7 cellular contexts compared by ENCODE assay signal in genomic region chr15:43776718-43777292, GRCh38. TPM values are rescaled to one million over a fixed set of nuclear protein-coding genes. Genes with fewer than 3 reads are reported as not detected.
DNase-seq lines count a peak whose midpoint lies in the region; ATAC-seq lines count a peak whose summit lies in the region.

Gene ELL3 (minus strand): TSS chr15:43776966. CDS start chr15:43776901, 65 bp downstream.

- DNase-seq in NCI-H2171 (lab: John Stamatoyannopoulos, UW) (peak; percentile 72), cerebellum (ENCODE audit: low spot score) (peak; percentile 73), left lobe of liver (ENCODE audit: low spot score) (peak; percentile 86)
- DNase-seq in stimulated activated CD4-positive, alpha-beta T cell treated with anti-CD3 and anti-CD28 coated beads, Interleukin-4, amount 100 ng/mL, for 4 hours, result peak; percentile 73 to 75

- ATAC-seq in GM18520 (IDR thresholded peaks at IDR 0.05; ENCODE audit: unreplicated experiment) (peak; percentile 24), HG02981 (IDR thresholded peaks at IDR 0.05; ENCODE audit: unreplicated experiment) (peak; percentile 33), left lobe of liver (peak; percentile 85)
- ATAC-seq in activated CD4-positive, CD25-positive, alpha-beta regulatory T cell treated with anti-CD3 and anti-CD28 coated beads, Interleukin-2, amount 50 U/mL, for 24 hours, result peak; percentile 64 to 65

RNA-seq across cellular contexts. Expression of gene ELL3, which starts in this region (rescaled TPM):
- total RNA-seq in cerebellum, result 0.73 TPM
- total RNA-seq in left lobe of liver, result 2.4 TPM

Comparison
In these comparisons a context has a peak if more than half of its experiments do, and no peak if none do; other contexts are left out.
1. Peak in every context shown above with its lines: DNase-seq and ATAC-seq.
2. Peak in DNase-seq in cerebellum; RNA of the gene not detected or under 1 TPM.
3. ATAC-seq: peak in every context shown above with its lines; median percentile 85 in left lobe of liver; 64 in activated CD4-positive, CD25-positive, alpha-beta regulatory T cell treated with anti-CD3 and anti-CD28 coated beads, Interleukin-2, amount 50 U/mL, for 24 hours; 33 in HG02981; 24 in GM18520.